Comparison of ENCODE assay signal across 1 cellular context in the genomic region with DNA sequence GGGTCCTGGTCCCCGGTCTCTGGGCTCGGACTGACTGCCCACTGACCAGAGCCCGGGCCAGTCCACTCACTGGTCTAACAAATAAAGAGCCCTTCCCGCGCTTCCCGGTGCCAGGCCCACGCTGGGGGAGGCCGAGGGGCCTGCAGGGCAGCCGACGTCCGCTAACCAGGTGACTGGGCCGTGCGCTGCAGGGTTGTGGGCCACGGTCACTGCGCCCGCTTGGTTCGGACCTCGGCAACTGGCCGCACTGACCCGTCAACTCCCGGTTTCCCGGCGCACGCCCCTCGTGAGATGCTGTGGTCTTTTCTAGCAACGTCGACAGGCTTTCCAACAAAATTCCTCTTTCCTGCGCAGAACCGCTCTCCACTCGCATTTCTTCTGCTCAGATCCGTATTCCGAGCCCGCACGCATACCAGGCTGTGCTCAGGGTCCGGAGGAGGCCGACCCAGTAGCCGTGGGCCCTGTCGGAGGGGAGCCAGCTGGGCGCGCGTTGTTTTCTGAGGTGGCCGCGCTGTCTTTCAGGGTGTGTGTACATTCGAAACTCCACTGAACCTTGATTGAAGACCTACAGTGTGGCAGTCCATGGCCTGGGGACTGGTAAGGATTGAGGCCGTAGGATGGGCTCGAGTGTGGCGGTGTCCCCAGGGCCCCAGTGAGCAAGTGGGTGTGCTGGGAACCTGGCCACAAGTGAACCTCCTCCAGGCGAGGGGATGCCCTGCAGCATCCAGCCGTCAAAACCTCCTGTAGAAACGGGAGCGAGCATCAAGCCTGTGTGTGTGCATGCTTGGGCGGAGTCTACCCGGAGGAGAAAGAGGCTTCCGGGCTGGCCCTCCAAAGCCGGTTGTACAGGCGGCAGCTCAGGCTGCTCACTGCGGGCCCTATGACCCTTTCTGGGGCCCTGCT.
TF ChIP-seq lines count a peak whose summit lies in the region.

No MANE protein-coding gene starts in this region.

TF ChIP-seq in HepG2, 621 proteins besides CTCF, POLR2A, EP300 and RAD21 (continues in another document):
- TF ChIP-seq MNT (IDR thresholded peaks at IDR 0.05) (no peak), ASH2L (IDR thresholded peaks at IDR 0.05; ENCODE audit: insufficient read length, low read depth, low read length) (no peak), NFKB2 (CRISPR knock-in tag; IDR thresholded peaks at IDR 0.05; ENCODE audit: borderline replicate concordance) (no peak), SUZ12 (IDR thresholded peaks at IDR 0.05; ENCODE audit: low read depth, low read length) (no peak), PHB2 (IDR thresholded peaks at IDR 0.05; ENCODE audit: partially characterized antibody) (no peak), ZNF510 (CRISPR knock-in tag; IDR thresholded peaks at IDR 0.05; ENCODE audit: low read depth) (0 out of 2 replicates have a peak, but pooled peaks have one; percentile 40), ZNF20 (CRISPR knock-in tag; IDR thresholded peaks at IDR 0.05) (no peak), FOXP1 (IDR thresholded peaks at IDR 0.05) (no peak), FOXP1 (CRISPR knock-in tag; IDR thresholded peaks at IDR 0.05) (no peak), ELF4 (CRISPR knock-in tag; IDR thresholded peaks at IDR 0.05; ENCODE audit: borderline replicate concordance) (0 out of 2 replicates have a peak, but pooled peaks have one; percentile 34), HDAC2 (CRISPR knock-in tag; IDR thresholded peaks at IDR 0.05) (no peak), ERF (CRISPR knock-in tag; IDR thresholded peaks at IDR 0.05) (peak; percentile 34; the same call in 1 of the 2 replicates), ZNF576 (CRISPR knock-in tag; IDR thresholded peaks at IDR 0.05) (no peak), MATR3 (CRISPR knock-in tag; IDR thresholded peaks at IDR 0.05) (no peak), RBM39 (IDR thresholded peaks at IDR 0.05; ENCODE audit: low read depth, low read length, poor library complexity, severe bottlenecking) (no peak), ZNF878 (CRISPR knock-in tag; IDR thresholded peaks at IDR 0.05) (no peak), NCOA1 (CRISPR knock-in tag; IDR thresholded peaks at IDR 0.05) (no peak; the same call in none of the 2 replicates), MAFG (CRISPR knock-in tag; IDR thresholded peaks at IDR 0.05) (no peak; the same call in 1 of the 2 replicates), ZSCAN30 (CRISPR knock-in tag; IDR thresholded peaks at IDR 0.05) (no peak), HMGA1 (CRISPR knock-in tag; conservative IDR thresholded peaks at IDR 0.05) (no peak), HOXA5 (CRISPR knock-in tag; IDR thresholded peaks at IDR 0.05) (0 out of 2 replicates have a peak, but pooled peaks have one; percentile 42), ZNF772 (CRISPR knock-in tag; IDR thresholded peaks at IDR 0.05) (peak; percentile 38), ZNF564 (CRISPR knock-in tag; IDR thresholded peaks at IDR 0.05) (peak; percentile 64; the same call in 1 of the 2 replicates), ADNP (CRISPR knock-in tag; IDR thresholded peaks at IDR 0.05) (no peak), DMAP1 (CRISPR knock-in tag; IDR thresholded peaks at IDR 0.05) (0 out of 2 replicates have a peak, but pooled peaks have one; percentile 13), ZNF34 (CRISPR knock-in tag; IDR thresholded peaks at IDR 0.05; ENCODE audit: borderline replicate concordance) (0 out of 2 replicates have a peak, but pooled peaks have one; percentile 32), MEIS1 (CRISPR knock-in tag; IDR thresholded peaks at IDR 0.05; ENCODE audit: borderline replicate concordance) (no peak; the same call in 1 of the 2 replicates), CCDC6 (CRISPR knock-in tag; IDR thresholded peaks at IDR 0.05) (0 out of 2 replicates have a peak, but pooled peaks have one; percentile 13), ZNF7 (CRISPR knock-in tag; IDR thresholded peaks at IDR 0.05) (no peak), ZMYM3 (CRISPR knock-in tag; IDR thresholded peaks at IDR 0.05) (no peak), GATA4 (IDR thresholded peaks at IDR 0.05; ENCODE audit: borderline replicate concordance, low read depth) (no peak), SRSF4 (IDR thresholded peaks at IDR 0.05; ENCODE audit: low read depth, low read length, poor library complexity, severe bottlenecking) (no peak), FIP1L1 (IDR thresholded peaks at IDR 0.05; ENCODE audit: borderline replicate concordance, insufficient read depth, low read depth, low read length) (no peak), ZNF777 (CRISPR knock-in tag; IDR thresholded peaks at IDR 0.05) (no peak), HNRNPK (IDR thresholded peaks at IDR 0.05; ENCODE audit: low read depth, low read length, poor library complexity, severe bottlenecking) (peak; percentile 4), ZNF644 (CRISPR knock-in tag; IDR thresholded peaks at IDR 0.05; ENCODE audit: low read depth) (no peak), ZSCAN25 (CRISPR knock-in tag; IDR thresholded peaks at IDR 0.05) (peak; percentile 68), GLI4 (CRISPR knock-in tag; IDR thresholded peaks at IDR 0.05; ENCODE audit: borderline replicate concordance) (peak; percentile 86; the same call in 1 of the 2 replicates), ZMAT5 (CRISPR knock-in tag; IDR thresholded peaks at IDR 0.05; ENCODE audit: borderline replicate concordance, low read depth) (no peak), CENPX (CRISPR knock-in tag; IDR thresholded peaks at IDR 0.05) (no peak), ZNF567 (CRISPR knock-in tag; IDR thresholded peaks at IDR 0.05; ENCODE audit: borderline replicate concordance) (0 out of 2 replicates have a peak, but pooled peaks have one; percentile 76), NFIB (CRISPR knock-in tag; IDR thresholded peaks at IDR 0.05; ENCODE audit: borderline replicate concordance) (no peak), KDM2A (CRISPR knock-in tag; IDR thresholded peaks at IDR 0.05; ENCODE audit: borderline replicate concordance, low read depth) (no peak), ZEB1 (IDR thresholded peaks at IDR 0.05; ENCODE audit: insufficient replicate concordance, low read depth) (no peak), RARG (CRISPR knock-in tag; IDR thresholded peaks at IDR 0.05; ENCODE audit: low read depth) (no peak), NFIC (IDR thresholded peaks at IDR 0.05; ENCODE audit: low read length) (no peak)
- TF ChIP-seq, protein P1, sequence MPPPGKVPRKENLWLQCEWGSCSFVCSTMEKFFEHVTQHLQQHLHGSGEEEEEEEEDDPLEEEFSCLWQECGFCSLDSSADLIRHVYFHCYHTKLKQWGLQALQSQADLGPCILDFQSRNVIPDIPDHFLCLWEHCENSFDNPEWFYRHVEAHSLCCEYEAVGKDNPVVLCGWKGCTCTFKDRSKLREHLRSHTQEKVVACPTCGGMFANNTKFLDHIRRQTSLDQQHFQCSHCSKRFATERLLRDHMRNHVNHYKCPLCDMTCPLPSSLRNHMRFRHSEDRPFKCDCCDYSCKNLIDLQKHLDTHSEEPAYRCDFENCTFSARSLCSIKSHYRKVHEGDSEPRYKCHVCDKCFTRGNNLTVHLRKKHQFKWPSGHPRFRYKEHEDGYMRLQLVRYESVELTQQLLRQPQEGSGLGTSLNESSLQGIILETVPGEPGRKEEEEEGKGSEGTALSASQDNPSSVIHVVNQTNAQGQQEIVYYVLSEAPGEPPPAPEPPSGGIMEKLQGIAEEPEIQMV (CRISPR knock-in tag; IDR thresholded peaks at IDR 0.05; ENCODE audit: low read depth) = no peak; the same call in 1 of the 2 replicates
- TF ChIP-seq, protein P2, sequence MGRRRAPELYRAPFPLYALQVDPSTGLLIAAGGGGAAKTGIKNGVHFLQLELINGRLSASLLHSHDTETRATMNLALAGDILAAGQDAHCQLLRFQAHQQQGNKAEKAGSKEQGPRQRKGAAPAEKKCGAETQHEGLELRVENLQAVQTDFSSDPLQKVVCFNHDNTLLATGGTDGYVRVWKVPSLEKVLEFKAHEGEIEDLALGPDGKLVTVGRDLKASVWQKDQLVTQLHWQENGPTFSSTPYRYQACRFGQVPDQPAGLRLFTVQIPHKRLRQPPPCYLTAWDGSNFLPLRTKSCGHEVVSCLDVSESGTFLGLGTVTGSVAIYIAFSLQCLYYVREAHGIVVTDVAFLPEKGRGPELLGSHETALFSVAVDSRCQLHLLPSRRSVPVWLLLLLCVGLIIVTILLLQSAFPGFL (CRISPR knock-in tag; IDR thresholded peaks at IDR 0.05) = no peak
- TF ChIP-seq, protein P3, sequence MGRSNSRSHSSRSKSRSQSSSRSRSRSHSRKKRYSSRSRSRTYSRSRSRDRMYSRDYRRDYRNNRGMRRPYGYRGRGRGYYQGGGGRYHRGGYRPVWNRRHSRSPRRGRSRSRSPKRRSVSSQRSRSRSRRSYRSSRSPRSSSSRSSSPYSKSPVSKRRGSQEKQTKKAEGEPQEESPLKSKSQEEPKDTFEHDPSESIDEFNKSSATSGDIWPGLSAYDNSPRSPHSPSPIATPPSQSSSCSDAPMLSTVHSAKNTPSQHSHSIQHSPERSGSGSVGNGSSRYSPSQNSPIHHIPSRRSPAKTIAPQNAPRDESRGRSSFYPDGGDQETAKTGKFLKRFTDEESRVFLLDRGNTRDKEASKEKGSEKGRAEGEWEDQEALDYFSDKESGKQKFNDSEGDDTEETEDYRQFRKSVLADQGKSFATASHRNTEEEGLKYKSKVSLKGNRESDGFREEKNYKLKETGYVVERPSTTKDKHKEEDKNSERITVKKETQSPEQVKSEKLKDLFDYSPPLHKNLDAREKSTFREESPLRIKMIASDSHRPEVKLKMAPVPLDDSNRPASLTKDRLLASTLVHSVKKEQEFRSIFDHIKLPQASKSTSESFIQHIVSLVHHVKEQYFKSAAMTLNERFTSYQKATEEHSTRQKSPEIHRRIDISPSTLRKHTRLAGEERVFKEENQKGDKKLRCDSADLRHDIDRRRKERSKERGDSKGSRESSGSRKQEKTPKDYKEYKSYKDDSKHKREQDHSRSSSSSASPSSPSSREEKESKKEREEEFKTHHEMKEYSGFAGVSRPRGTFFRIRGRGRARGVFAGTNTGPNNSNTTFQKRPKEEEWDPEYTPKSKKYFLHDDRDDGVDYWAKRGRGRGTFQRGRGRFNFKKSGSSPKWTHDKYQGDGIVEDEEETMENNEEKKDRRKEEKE (IDR thresholded peaks at IDR 0.05) = no peak
- TF ChIP-seq, protein P4, sequence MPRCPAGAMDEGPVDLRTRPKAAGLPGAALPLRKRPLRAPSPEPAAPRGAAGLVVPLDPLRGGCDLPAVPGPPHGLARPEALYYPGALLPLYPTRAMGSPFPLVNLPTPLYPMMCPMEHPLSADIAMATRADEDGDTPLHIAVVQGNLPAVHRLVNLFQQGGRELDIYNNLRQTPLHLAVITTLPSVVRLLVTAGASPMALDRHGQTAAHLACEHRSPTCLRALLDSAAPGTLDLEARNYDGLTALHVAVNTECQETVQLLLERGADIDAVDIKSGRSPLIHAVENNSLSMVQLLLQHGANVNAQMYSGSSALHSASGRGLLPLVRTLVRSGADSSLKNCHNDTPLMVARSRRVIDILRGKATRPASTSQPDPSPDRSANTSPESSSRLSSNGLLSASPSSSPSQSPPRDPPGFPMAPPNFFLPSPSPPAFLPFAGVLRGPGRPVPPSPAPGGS (CRISPR knock-in tag; IDR thresholded peaks at IDR 0.05) = peak; percentile 42
- TF ChIP-seq, protein P5, sequence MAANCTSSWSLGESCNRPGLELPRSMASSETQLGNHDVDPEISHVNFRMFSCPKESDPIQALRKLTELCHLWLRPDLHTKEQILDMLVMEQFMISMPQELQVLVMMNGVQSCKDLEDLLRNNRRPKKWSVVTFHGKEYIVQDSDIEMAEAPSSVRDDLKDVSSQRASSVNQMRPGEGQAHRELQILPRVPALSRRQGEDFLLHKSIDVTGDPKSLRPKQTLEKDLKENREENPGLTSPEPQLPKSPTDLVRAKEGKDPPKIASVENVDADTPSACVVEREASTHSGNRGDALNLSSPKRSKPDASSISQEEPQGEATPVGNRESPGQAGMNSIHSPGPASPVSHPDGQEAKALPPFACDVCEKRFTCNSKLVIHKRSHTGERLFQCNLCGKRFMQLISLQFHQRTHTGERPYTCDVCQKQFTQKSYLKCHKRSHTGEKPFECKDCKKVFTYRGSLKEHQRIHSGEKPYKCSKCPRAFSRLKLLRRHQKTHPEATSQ (CRISPR knock-in tag; IDR thresholded peaks at IDR 0.05; ENCODE audit: borderline replicate concordance) = no peak
- TF ChIP-seq, protein P6, sequence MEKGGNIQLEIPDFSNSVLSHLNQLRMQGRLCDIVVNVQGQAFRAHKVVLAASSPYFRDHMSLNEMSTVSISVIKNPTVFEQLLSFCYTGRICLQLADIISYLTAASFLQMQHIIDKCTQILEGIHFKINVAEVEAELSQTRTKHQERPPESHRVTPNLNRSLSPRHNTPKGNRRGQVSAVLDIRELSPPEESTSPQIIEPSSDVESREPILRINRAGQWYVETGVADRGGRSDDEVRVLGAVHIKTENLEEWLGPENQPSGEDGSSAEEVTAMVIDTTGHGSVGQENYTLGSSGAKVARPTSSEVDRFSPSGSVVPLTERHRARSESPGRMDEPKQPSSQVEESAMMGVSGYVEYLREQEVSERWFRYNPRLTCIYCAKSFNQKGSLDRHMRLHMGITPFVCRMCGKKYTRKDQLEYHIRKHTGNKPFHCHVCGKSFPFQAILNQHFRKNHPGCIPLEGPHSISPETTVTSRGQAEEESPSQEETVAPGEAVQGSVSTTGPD (CRISPR knock-in tag; IDR thresholded peaks at IDR 0.05) = no peak
- TF ChIP-seq, protein P7, sequence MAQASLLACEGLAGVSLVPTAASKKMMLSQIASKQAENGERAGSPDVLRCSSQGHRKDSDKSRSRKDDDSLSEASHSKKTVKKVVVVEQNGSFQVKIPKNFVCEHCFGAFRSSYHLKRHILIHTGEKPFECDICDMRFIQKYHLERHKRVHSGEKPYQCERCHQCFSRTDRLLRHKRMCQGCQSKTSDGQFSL (CRISPR knock-in tag; IDR thresholded peaks at IDR 0.05) = no peak
- TF ChIP-seq, protein P8, sequence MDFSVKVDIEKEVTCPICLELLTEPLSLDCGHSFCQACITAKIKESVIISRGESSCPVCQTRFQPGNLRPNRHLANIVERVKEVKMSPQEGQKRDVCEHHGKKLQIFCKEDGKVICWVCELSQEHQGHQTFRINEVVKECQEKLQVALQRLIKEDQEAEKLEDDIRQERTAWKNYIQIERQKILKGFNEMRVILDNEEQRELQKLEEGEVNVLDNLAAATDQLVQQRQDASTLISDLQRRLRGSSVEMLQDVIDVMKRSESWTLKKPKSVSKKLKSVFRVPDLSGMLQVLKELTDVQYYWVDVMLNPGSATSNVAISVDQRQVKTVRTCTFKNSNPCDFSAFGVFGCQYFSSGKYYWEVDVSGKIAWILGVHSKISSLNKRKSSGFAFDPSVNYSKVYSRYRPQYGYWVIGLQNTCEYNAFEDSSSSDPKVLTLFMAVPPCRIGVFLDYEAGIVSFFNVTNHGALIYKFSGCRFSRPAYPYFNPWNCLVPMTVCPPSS (IDR thresholded peaks at IDR 0.05) = no peak
